Comparison of ENCODE assay signal across 19 cellular contexts in the genomic region with DNA sequence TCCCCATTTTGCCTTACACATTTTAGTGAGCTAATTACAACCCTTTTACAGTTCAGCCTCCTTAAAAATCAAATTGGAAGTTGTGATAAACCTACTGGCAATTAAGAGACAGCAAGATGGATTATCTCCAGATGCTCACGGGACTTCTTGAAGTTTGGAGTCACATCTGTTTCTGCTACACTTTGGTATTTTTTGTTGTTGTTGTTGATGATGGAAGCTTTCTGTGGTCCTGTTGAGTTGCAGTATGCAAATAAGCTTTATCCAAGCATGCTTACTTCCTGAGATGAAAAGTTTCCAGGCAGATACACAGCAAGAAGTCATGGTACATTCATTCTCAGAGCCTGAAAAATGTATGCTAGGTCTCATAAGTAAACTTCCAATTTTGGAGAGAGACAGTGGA.
"Had no signal": no experiment of that assay in that cellular context is flagged by ENCODE, and none has a peak within 500 bp of the region (broad histone marks: within the 10 kb centered on the region; RNA-seq: fewer than 3 reads in every experiment).

No MANE protein-coding gene starts in this region.

- H3K27ac ChIP-seq: colonic mucosa, gastroesophageal sphincter, pancreas, thyroid gland, upper lobe of right lung had no signal

- H3K36me3 ChIP-seq: colonic mucosa, gastroesophageal sphincter, pancreas, thyroid gland, upper lobe of right lung had no signal

- ATAC-seq: gastroesophageal sphincter; left cardiac atrium; pancreas; right cardiac atrium; stimulated activated naive CD8-positive, alpha-beta T cell treated with anti-CD3 and anti-CD28 coated beads, Interleukin-15, Interleukin-2, amounts not matched to agents 100 U/mL and 50 U/mL, for 24 hours; upper lobe of right lung had no signal

- H3K4me3 Mint-ChIP-seq: activated naive CD4-positive, alpha-beta T cell treated with anti-CD3 and anti-CD28 coated beads, Interleukin-2, amount 50 U/mL, for 24 hours; nephron progenitor cell had no signal

- H3K27me3 ChIP-seq: colonic mucosa, gastroesophageal sphincter, thyroid gland, upper lobe of right lung had no signal

- H3K9me3 ChIP-seq: colonic mucosa, gastroesophageal sphincter, pancreas, thyroid gland, upper lobe of right lung had no signal

- H3K27me3 Mint-ChIP-seq: activated naive CD4-positive, alpha-beta T cell treated with anti-CD3 and anti-CD28 coated beads, Interleukin-2, amount 50 U/mL, for 24 hours had no signal

- H3K9me3 Mint-ChIP-seq: activated naive CD4-positive, alpha-beta T cell treated with anti-CD3 and anti-CD28 coated beads, Interleukin-2, amount 50 U/mL, for 24 hours; nephron progenitor cell had no signal

- H3K4me1 ChIP-seq: colonic mucosa, gastroesophageal sphincter, pancreas, thyroid gland, upper lobe of right lung had no signal

- H3K4me3 ChIP-seq: colonic mucosa, gastroesophageal sphincter, pancreas, thyroid gland, upper lobe of right lung had no signal

- DNase-seq: activated gamma-delta T cell treated with Interleukin-2 at 50 U/mL for 16 hours; activated T-cell treated with anti-CD3 and anti-CD28 coated beads, Interleukin-2, amount 50 U/mL, for 1 hour; aorta; colonic mucosa; head of caudate nucleus; hypothalamus; islet precursor cell; left cardiac atrium; nephron progenitor cell; pancreas; right cardiac atrium; stimulated activated CD4-positive, alpha-beta T cell treated with anti-CD3 and anti-CD28 coated beads, Interleukin-12 subunit alpha, Interleukin-12 subunit beta, amount 100 ng/mL, for 4 hours; stimulated activated CD4-positive, alpha-beta T cell treated with anti-CD3 and anti-CD28 coated beads, Interleukin-4, amount 100 ng/mL, for 4 hours; stimulated activated naive CD8-positive, alpha-beta T cell treated with anti-CD3 and anti-CD28 coated beads, Interleukin-15, Interleukin-2, amounts not matched to agents 100 U/mL and 50 U/mL, for 24 hours; T-helper 9 cell; thyroid gland; upper lobe of right lung had no signal

- H3K27ac Mint-ChIP-seq: activated naive CD4-positive, alpha-beta T cell treated with anti-CD3 and anti-CD28 coated beads, Interleukin-2, amount 50 U/mL, for 24 hours; nephron progenitor cell had no signal

- H3K36me3 Mint-ChIP-seq: activated naive CD4-positive, alpha-beta T cell treated with anti-CD3 and anti-CD28 coated beads, Interleukin-2, amount 50 U/mL, for 24 hours had no signal

- H3K4me1 Mint-ChIP-seq: activated naive CD4-positive, alpha-beta T cell treated with anti-CD3 and anti-CD28 coated beads, Interleukin-2, amount 50 U/mL, for 24 hours; nephron progenitor cell had no signal
